Comparison of ENCODE assay signal across 19 cellular contexts in the genomic region with DNA sequence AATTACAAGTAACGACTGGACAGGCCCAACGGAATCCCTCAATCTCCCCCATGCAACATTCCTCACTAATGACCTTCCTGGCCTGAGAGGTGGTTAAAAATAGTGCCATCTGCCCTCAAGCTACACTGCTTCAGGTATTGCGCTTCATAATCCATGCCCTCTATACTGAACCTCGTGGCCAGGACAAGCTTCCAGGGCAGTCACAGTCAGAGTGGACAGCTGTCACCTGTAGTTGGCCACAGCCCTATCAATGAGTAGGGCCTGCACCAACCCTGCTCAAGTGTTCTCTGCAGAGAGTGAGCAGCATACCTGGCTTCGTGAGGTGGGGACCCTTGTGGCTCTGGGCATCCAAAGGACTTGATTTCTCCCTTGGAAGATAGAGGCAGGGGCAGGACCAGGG.
"Had no signal": no experiment of that assay in that cellular context is flagged by ENCODE, and none has a peak within 500 bp of the region (broad histone marks: within the 10 kb centered on the region; RNA-seq: fewer than 3 reads in every experiment).

No MANE protein-coding gene starts in this region.

- H3K27ac ChIP-seq: ascending aorta, spleen, stomach, thoracic aorta had no signal

- FAIRE-seq: TTC549 had no signal

- DNase-seq: activated CD4-positive, alpha-beta T cell treated with anti-CD3 and anti-CD28 coated beads, Interleukin-2, amount 10 ng/mL, durations not matched to agents 7 days and 5 days; activated CD8-positive, alpha-beta memory T cell treated with anti-CD3 and anti-CD28 coated beads for 24 hours; activated naive CD4-positive, alpha-beta T cell treated with Interleukin-2 at 50 U/mL for 16 hours; activated naive CD8-positive, alpha-beta T cell treated with anti-CD3 and anti-CD28 coated beads, Interleukin-2, amount 50 U/mL, for 24 hours; dermis blood vessel endothelial cell; effector memory CD8-positive, alpha-beta T cell; foreskin melanocyte; head of caudate nucleus; left cardiac atrium; natural killer cell; nucleus accumbens; right cardiac atrium; spleen; stomach; T-helper 2 cell had no signal

- H3K27me3 ChIP-seq: ascending aorta, spleen, stomach had no signal

- H3K36me3 ChIP-seq: ascending aorta, spleen, stomach, thoracic aorta had no signal

- ATAC-seq: activated naive CD8-positive, alpha-beta T cell treated with anti-CD3 and anti-CD28 coated beads, Interleukin-2, amount 50 U/mL, for 24 hours; activated T-helper 17 cell treated with anti-CD3 and anti-CD28 coated beads, Interleukin-2, amount 50 U/mL, for 72 hours; effector memory CD8-positive, alpha-beta T cell; left cardiac atrium; natural killer cell; right cardiac atrium had no signal

- H3K4me3 ChIP-seq: ascending aorta, spleen, stomach, thoracic aorta had no signal

- H3K9me3 ChIP-seq: ascending aorta, spleen, stomach, thoracic aorta had no signal
